2 cellular contexts compared by ENCODE assay signal in the genomic region with DNA sequence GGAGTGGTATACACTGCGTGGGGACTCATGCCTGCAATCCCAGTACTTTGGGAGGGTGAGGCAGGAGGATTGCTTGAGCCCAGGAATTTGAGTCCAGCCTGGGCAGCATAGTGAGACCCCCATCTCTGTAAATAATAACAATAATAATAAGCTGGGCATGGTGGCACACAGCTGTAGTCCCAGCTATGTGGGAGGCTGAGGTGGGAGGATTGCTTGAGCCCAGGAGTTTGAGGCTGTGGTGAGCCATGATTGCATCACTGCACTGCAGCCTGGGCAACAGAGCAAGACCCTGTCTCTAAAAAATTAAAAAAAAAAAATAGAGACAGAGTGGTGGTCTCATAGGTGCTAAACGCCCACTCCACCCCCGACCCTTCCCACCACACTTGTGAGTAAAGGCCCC.
A peak's percentile ranks its signal among the peaks of the same experiment; 100 is the strongest.
TF ChIP-seq lines count a peak whose summit lies in the region.
"Not testable (repeated sequence)": the region's sequence is repeated elsewhere in the genome, so short reads cannot be mapped to it uniquely, and the experiment has no call there.

No MANE protein-coding gene starts in this region.

TF ChIP-seq in K562, 482 proteins besides CTCF, POLR2A, EP300 and RAD21:
- TF ChIP-seq CEBPB (tag; IDR thresholded peaks at IDR 0.05) (peak; percentile 65; the same call in 1 of the 2 replicates), ZNF121 (CRISPR knock-in tag; conservative IDR thresholded peaks at IDR 0.05) (peak; percentile 88), ATF3 (IDR thresholded peaks at IDR 0.05) (peak; percentile 56), CEBPG (tag; conservative IDR thresholded peaks at IDR 0.05 in 1 of 2, IDR thresholded peaks at IDR 0.05 in 1 of 2) (0 out of 4 replicates have a peak, but pooled peaks of 1 of the 2 experiments have one; percentile 16)
- TF ChIP-seq ATF3 (CRISPR knock-in tag; conservative IDR thresholded peaks at IDR 0.05); CEBPG (CRISPR knock-in tag; IDR thresholded peaks at IDR 0.05): not testable (repeated sequence)

TF ChIP-seq in HepG2, 621 proteins besides CTCF, POLR2A, EP300 and RAD21:
- peak; percentile 91 for TF ChIP-seq ZNF121 (CRISPR knock-in tag; IDR thresholded peaks at IDR 0.05)
- TF ChIP-seq, protein P1, sequence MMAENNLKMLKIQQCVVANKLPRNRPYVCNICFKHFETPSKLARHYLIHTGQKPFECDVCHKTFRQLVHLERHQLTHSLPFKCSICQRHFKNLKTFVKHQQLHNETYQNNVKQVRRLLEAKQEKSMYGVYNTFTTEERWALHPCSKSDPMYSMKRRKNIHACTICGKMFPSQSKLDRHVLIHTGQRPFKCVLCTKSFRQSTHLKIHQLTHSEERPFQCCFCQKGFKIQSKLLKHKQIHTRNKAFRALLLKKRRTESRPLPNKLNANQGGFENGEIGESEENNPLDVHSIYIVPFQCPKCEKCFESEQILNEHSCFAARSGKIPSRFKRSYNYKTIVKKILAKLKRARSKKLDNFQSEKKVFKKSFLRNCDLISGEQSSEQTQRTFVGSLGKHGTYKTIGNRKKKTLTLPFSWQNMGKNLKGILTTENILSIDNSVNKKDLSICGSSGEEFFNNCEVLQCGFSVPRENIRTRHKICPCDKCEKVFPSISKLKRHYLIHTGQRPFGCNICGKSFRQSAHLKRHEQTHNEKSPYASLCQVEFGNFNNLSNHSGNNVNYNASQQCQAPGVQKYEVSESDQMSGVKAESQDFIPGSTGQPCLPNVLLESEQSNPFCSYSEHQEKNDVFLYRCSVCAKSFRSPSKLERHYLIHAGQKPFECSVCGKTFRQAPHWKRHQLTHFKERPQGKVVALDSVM (CRISPR knock-in tag; IDR thresholded peaks at IDR 0.05) = peak; percentile 73; the same call in 1 of the 2 replicates
